ENCODE assay signal across 8 cellular contexts in genomic region chr2:43217228-43218220, GRCh38. TPM values are rescaled to one million over a fixed set of nuclear protein-coding genes. Genes with fewer than 3 reads are reported as not detected.
DNase-seq lines count a peak whose midpoint lies in the region; ATAC-seq and TF ChIP-seq lines count a peak whose summit lies in the region.

No MANE protein-coding gene starts in this region.

- peaks cover 56% of the 10 kb centered on the region for H3K4me1 ChIP-seq in DND-41 (ENCODE audit: insufficient read depth, low read length)
- peaks cover 46% of the 10 kb centered on the region for H3K4me1 ChIP-seq in neuron (ENCODE audit: insufficient read depth, low read length)

- ATAC-seq in DND-41 (ENCODE audit: insufficient read depth, low read depth) (no peak), HG03460 (IDR thresholded peaks at IDR 0.05; ENCODE audit: unreplicated experiment) (no peak), HG03442 (IDR thresholded peaks at IDR 0.05; ENCODE audit: unreplicated experiment) (no peak), HG02970 (IDR thresholded peaks at IDR 0.05; ENCODE audit: low FRiP score, unreplicated experiment) (no peak), HG03520 (IDR thresholded peaks at IDR 0.05; ENCODE audit: unreplicated experiment) (no peak)

- H3K9me3 ChIP-seq in DND-41 (ENCODE audit: insufficient read depth, low read length, severe bottlenecking) (no peaks in the 10 kb centered on the region), neuron (ENCODE audit: low read length) (no peaks in the 10 kb centered on the region)

- H3K4me2 ChIP-seq in DND-41 (ENCODE audit: insufficient read depth, low read length): no peak overlapping the region

- intact Hi-C loops in dorsolateral prefrontal cortex (cut with DNase I): loop anchor here in 1 of 2 donors (5.0 kb wide), 1 partner anchor 50 kb away; no protein-coding TSS in a partner anchor

- H3K36me3 ChIP-seq in DND-41 (ENCODE audit: insufficient read depth, low read length) (peaks cover 19% of the 10 kb centered on the region), neuron (ENCODE audit: insufficient read depth, low read length) (peaks cover 2% of the 10 kb centered on the region)

- H3K4me3 ChIP-seq in DND-41 (ENCODE audit: low read depth in 1 of 2, low read length in 2 of 2) (no peak overlapping the region), dorsolateral prefrontal cortex (peak overlapping the region in 3 of 59 donors; percentile 6 to 91 (median 91)), neuron (ENCODE audit: low read length) (peak overlapping the region; percentile 21)

- peaks cover 41% of the 10 kb centered on the region for H3K79me2 ChIP-seq in DND-41 (ENCODE audit: insufficient read depth, low read length)

- TF ChIP-seq CTCF in DND-41 (IDR thresholded peaks at IDR 0.05; ENCODE audit: borderline replicate concordance, extremely low read depth, low read length, poor library complexity, severe bottlenecking) (no peak), dorsolateral prefrontal cortex (IDR thresholded peaks at IDR 0.05 in 54 of 56, conservative IDR thresholded peaks at IDR 0.05 in 2 of 56; ENCODE audit: low read depth in 1 of 56, partially characterized antibody in 56 of 56) (no peak)

- peaks cover 13% of the 10 kb centered on the region; the same call in 1 of the 2 replicates for H4K20me1 ChIP-seq in DND-41 (ENCODE audit: insufficient read depth, low read length)

- no peak overlapping the region for H2AFZ ChIP-seq in DND-41 (ENCODE audit: low read depth, low read length)
- no peak overlapping the region for H2AFZ ChIP-seq in neuron (ENCODE audit: low read depth, low read length)

- DNase-seq in DND-41 (peak; percentile 36), NCI-H2227 (lab: John Stamatoyannopoulos, UW; ENCODE audit: unreplicated experiment) (peak; percentile 39), dorsolateral prefrontal cortex (no peak)

- H3K9ac ChIP-seq in DND-41 (ENCODE audit: low read depth, low read length): peak overlapping the region; percentile 96; the same call in 1 of the 2 replicates

- H3K27me3 ChIP-seq in DND-41 (ENCODE audit: insufficient read depth, low read length, poor library complexity): no peaks in the 10 kb centered on the region
- H3K27me3 ChIP-seq in dorsolateral prefrontal cortex: no peaks in the 10 kb centered on the region
- H3K27me3 ChIP-seq in neuron (ENCODE audit: insufficient read depth, low read length): no peaks in the 10 kb centered on the region

- H3K27ac ChIP-seq in DND-41 (ENCODE audit: low read length) (peak overlapping the region; percentile 99), dorsolateral prefrontal cortex (peak overlapping the region in 54 of 59 donors; percentile 2 to 100 (median 98))

RNA-seq across cellular contexts. Expression of gene ZFP36L2, which starts 8.9 kb away (rescaled TPM):
- total RNA-seq in dorsolateral prefrontal cortex: 10 to 100 TPM; 13.0 to 86.0 (median 32.4) TPM

Comparison
In these comparisons a context has a peak if more than half of its experiments do, and no peak if none do; other contexts are left out.
1. DNase-seq: peak in DND-41 (single experiment) and NCI-H2227 (single experiment); none in dorsolateral prefrontal cortex (0 of 10).